Comparison of ENCODE assay signal across 21 cellular contexts in genomic region chr3:16839271-16840110, GRCh38. TPM values are rescaled to one million over a fixed set of nuclear protein-coding genes. Genes with fewer than 3 reads are reported as not detected.
DNase-seq lines count a peak whose midpoint lies in the region; ATAC-seq, FAIRE-seq and TF ChIP-seq lines count a peak whose summit lies in the region.
"Had no signal": no experiment of that assay in that cellular context is flagged by ENCODE, and none has a peak within 500 bp of the region (broad histone marks: within the 10 kb centered on the region; RNA-seq: fewer than 3 reads in every experiment).

No MANE protein-coding gene starts in this region.

- H3K4me3 Mint-ChIP-seq in Calu3 (ENCODE audit: low read depth, unreplicated experiment) = no peak overlapping the region
- H3K4me3 Mint-ChIP-seq: activated naive CD8-positive, alpha-beta T cell; HFFc6 had no signal

- FAIRE-seq in HepG2 (lab: Jason Lieb, UNC) (no peak), endothelial cell of umbilical vein (lab: Jason Lieb, UNC) (peak; percentile 90)
- FAIRE-seq: astrocyte, G401.6 had no signal

- DNase-seq in HepG2 (ENCODE audit: low spot score) (no peak), NCI-H524 treated with DMSO at 0.1 percent for 48 hours (lab: John Stamatoyannopoulos, UW) (peak; percentile 73), endothelial cell of umbilical vein (ENCODE audit: low read depth, low spot score) (peak; percentile 59), Calu3 (no peak), hypothalamus (lab: John Stamatoyannopoulos, UW) (no peak), NOMO-1 treated with dmso at 0.1 percent for 144 hours (lab: John Stamatoyannopoulos, UW; ENCODE audit: unreplicated experiment) (no peak)
- DNase-seq: activated CD8-positive, alpha-beta memory T cell treated with anti-CD3 and anti-CD28 coated beads, Interleukin-2, amount 50 U/mL, for 4 hours; cerebellar nuclear complex; HFFc6; hippocampal formation; NCI-H2081 treated with DMSO at 0.1 percent for 48 hours; stimulated activated CD4-positive, alpha-beta T cell treated with anti-CD3 and anti-CD28 coated beads, Interleukin-4, amount 100 ng/mL, for 24 hours; stimulated activated naive CD4-positive, alpha-beta T cell treated with Interleukin-2 at 50 U/mL for 16 hours had no signal

- dilution Hi-C loops in endothelial cell of umbilical vein (cut with MboI; ENCODE audit: extremely low pct_ligation_motif_present, low sequenced_read_pairs) = no loop called here

- intact Hi-C loops in HepG2 (cut with micrococcal nuclease; ENCODE audit: unreplicated experiment) = no loop called here
- intact Hi-C loops in endothelial cell of umbilical vein (cut with micrococcal nuclease) = loop anchor here (2.0 kb wide), 1 partner anchor 45 kb away; the partner anchor contains the start of gene PLCL2
- intact Hi-C loops in Calu3 (cut with micrococcal nuclease; ENCODE audit: unreplicated experiment) = no loop called here

- POLR2A ChIA-PET in HepG2 (lab: Yijun Ruan, JAX) (no interaction called here), endothelial cell of umbilical vein (lab: Charles Lee) (interaction anchor here (0.7 kb wide), 1 partner anchor 252 kb away, joined by 3 read pairs; no protein-coding TSS in a partner anchor)

- H3K9me3 ChIP-seq in liver (ENCODE audit: control insufficient read depth in 4 of 4, low read length in 3 of 4) = no peaks in the 10 kb centered on the region
- no peaks in the 10 kb centered on the region for H3K9me3 ChIP-seq in HepG2 (ENCODE audit: low read length)
- H3K9me3 ChIP-seq in endothelial cell of umbilical vein (replicated peaks; ENCODE audit: control insufficient read depth, insufficient read depth, low read length) = no peaks in the 10 kb centered on the region
- H3K9me3 ChIP-seq: thoracic aorta had no signal

- H3K4me1 Mint-ChIP-seq in Calu3 (ENCODE audit: low read depth, unreplicated experiment) = no peaks in the 10 kb centered on the region

- H3K4me2 ChIP-seq in HepG2 (ENCODE audit: low read depth, low read length) (no peak overlapping the region), endothelial cell of umbilical vein (ENCODE audit: insufficient read depth, low read length) (peak overlapping the region; percentile 77)

- no peak overlapping the region for H3K27ac Mint-ChIP-seq in Calu3 (ENCODE audit: unreplicated experiment)
- H3K27ac Mint-ChIP-seq: activated naive CD8-positive, alpha-beta T cell; activated T-helper 2 cell treated with anti-CD3 and anti-CD28 coated beads, Interferon-gamma antibody, Interleukin-2, Interleukin-4, amounts not matched to agents 10 μg/mL and 5 μg/mL and 100 μg/mL, durations not matched to agents 14 hours and 24 hours and 36 hours; HFFc6 had no signal

- in situ Hi-C loops in HepG2 (cut with HindIII; ENCODE audit: extremely low pct_ligation_motif_present, low pct_unique_long_range_greater_than_20kb) = no loop called here

- H3K27me3 Mint-ChIP-seq in Calu3 (ENCODE audit: unreplicated experiment) = no peaks in the 10 kb centered on the region
- H3K27me3 Mint-ChIP-seq: activated naive CD8-positive, alpha-beta T cell had no signal

- no peaks in the 10 kb centered on the region for H3K9me1 ChIP-seq in endothelial cell of umbilical vein (replicated peaks; ENCODE audit: control insufficient read depth, extremely low read depth, insufficient read depth, low read length)

- TF ChIP-seq CTCF in liver (IDR thresholded peaks at IDR 0.05; ENCODE audit: low read depth, low read length, missing input control) (no peak), HepG2 (CRISPR knock-in tag; IDR thresholded peaks at IDR 0.05) (no peak), endothelial cell of umbilical vein (IDR thresholded peaks at IDR 0.05; ENCODE audit: extremely low read depth in 1 of 2, insufficient read depth in 1 of 2, low read depth in 1 of 2, low read length in 2 of 2) (no peak), Calu3 (IDR thresholded peaks at IDR 0.05; ENCODE audit: unreplicated experiment) (no peak)

- BruUV-seq in HepG2 (replicated peaks; lab: Mats Ljungman, UMichigan) = no TSS peak
- no TSS peak for BruUV-seq in endothelial cell of umbilical vein (replicated peaks; lab: Mats Ljungman, UMichigan)
- BruUV-seq in Calu3 (replicated peaks; lab: Mats Ljungman, UMichigan) = no TSS peak

- TF ChIP-seq POLR2A in HepG2 (IDR thresholded peaks at IDR 0.05; ENCODE audit: insufficient read depth in 1 of 2, low read depth in 2 of 2, low read length in 2 of 2) (no peak), endothelial cell of umbilical vein (IDR thresholded peaks at IDR 0.05; ENCODE audit: low read depth, low read length) (no peak)

- H3K9me3 Mint-ChIP-seq in Calu3 (ENCODE audit: low read depth, unreplicated experiment) = no peaks in the 10 kb centered on the region
- H3K9me3 Mint-ChIP-seq: activated T-helper 2 cell treated with anti-CD3 and anti-CD28 coated beads, Interferon-gamma antibody, Interleukin-2, Interleukin-4, amounts not matched to agents 10 μg/mL and 5 μg/mL and 100 μg/mL, durations not matched to agents 14 hours and 24 hours and 36 hours; HFFc6 had no signal

- H2AFZ ChIP-seq in HepG2 (ENCODE audit: low read length) = no peak overlapping the region
- H2AFZ ChIP-seq in endothelial cell of umbilical vein (ENCODE audit: low read depth, low read length) = peak overlapping the region; percentile 33

- H4K20me1 ChIP-seq in HepG2 (ENCODE audit: insufficient read depth, low read length) (no peaks in the 10 kb centered on the region), endothelial cell of umbilical vein (replicated peaks; ENCODE audit: control insufficient read depth, extremely low read depth, insufficient read depth, low read length) (no peaks in the 10 kb centered on the region)

- TF ChIP-seq RAD21 in liver (IDR thresholded peaks at IDR 0.05) = no peak
- no peak for TF ChIP-seq RAD21 in HepG2 (CRISPR knock-in tag; IDR thresholded peaks at IDR 0.05)

- CTCF ChIA-PET in HepG2 (lab: Yijun Ruan, JAX; ENCODE audit: low intra/inter-chr PET ratio, low total read pairs) = no interaction called here
- CTCF ChIA-PET in endothelial cell of umbilical vein (lab: Charles Lee) = interaction anchor here (5.6 kb wide), 1 partner anchor 11 kb away, joined by 37 read pairs; no protein-coding TSS in a partner anchor
- CTCF ChIA-PET in Calu3 (lab: Charles Lee) = no interaction called here

- peaks cover 6 to 58% (median 29%) of the 10 kb centered on the region in 4 donors for H3K4me1 ChIP-seq in liver (ENCODE audit: control insufficient read depth in 4 of 4, insufficient read depth in 4 of 4, low read length in 3 of 4)
- no peaks in the 10 kb centered on the region for H3K4me1 ChIP-seq in HepG2 (ENCODE audit: insufficient read depth, low read length)
- peaks cover 23% of the 10 kb centered on the region for H3K4me1 ChIP-seq in endothelial cell of umbilical vein (ENCODE audit: control insufficient read depth, extremely low read depth, insufficient read depth, low read length)

- H3K79me2 ChIP-seq in HepG2 (ENCODE audit: insufficient read depth, low read length) (no peaks in the 10 kb centered on the region), endothelial cell of umbilical vein (ENCODE audit: control insufficient read depth, insufficient read depth, low read length) (no peaks in the 10 kb centered on the region)

- no peaks in the 10 kb centered on the region for H3K36me3 Mint-ChIP-seq in Calu3 (ENCODE audit: insufficient read depth, unreplicated experiment)
- H3K36me3 Mint-ChIP-seq: activated naive CD8-positive, alpha-beta T cell had no signal

- H3K27ac ChIP-seq in liver (ENCODE audit: low read depth in 1 of 2, low read length in 2 of 2) = peak overlapping the region; percentile 88 to 92
- no peak overlapping the region for H3K27ac ChIP-seq in HepG2 (ENCODE audit: extremely low read length, insufficient read depth, low read length)
- peak overlapping the region; percentile 36 for H3K27ac ChIP-seq in endothelial cell of umbilical vein (ENCODE audit: insufficient read depth, low read depth, low read length)
- H3K27ac ChIP-seq: thoracic aorta, VCaP had no signal

- H3K4me3 ChIP-seq in liver (ENCODE audit: low read depth in 1 of 3, low read length in 3 of 3) (no peak overlapping the region), HepG2 (replicated peaks in 1 of 3; ENCODE audit: insufficient read depth in 1 of 3, low read depth in 2 of 3, low read length in 3 of 3) (no peak overlapping the region), endothelial cell of umbilical vein (replicated peaks in 1 of 3; ENCODE audit: insufficient read depth in 1 of 3, low read depth in 1 of 3, low read length in 3 of 3) (no peak overlapping the region)
- H3K4me3 ChIP-seq: thoracic aorta had no signal

- peak overlapping the region in 1 of 2 donors; percentile 62 for H3K9ac ChIP-seq in liver (ENCODE audit: low read depth in 1 of 2, low read length in 2 of 2)
- no peak overlapping the region for H3K9ac ChIP-seq in HepG2 (ENCODE audit: insufficient read depth, low read depth, low read length)
- peak overlapping the region; percentile 0 for H3K9ac ChIP-seq in endothelial cell of umbilical vein (replicated peaks; ENCODE audit: extremely low read depth, insufficient read depth, low read length)

- TF ChIP-seq EP300 in HepG2 (IDR thresholded peaks at IDR 0.05; ENCODE audit: low read depth in 2 of 2, low read length in 2 of 2) (no peak), HepG2 (CRISPR knock-in tag; IDR thresholded peaks at IDR 0.05; ENCODE audit: borderline replicate concordance) (no peak)

- ATAC-seq in HepG2 = no peak
- ATAC-seq: Panc1 had no signal

- H3K27me3 ChIP-seq in liver (ENCODE audit: control insufficient read depth in 4 of 4, insufficient read depth in 4 of 4, low read length in 3 of 4) (no peaks in the 10 kb centered on the region), HepG2 (ENCODE audit: control insufficient read depth in 1 of 2, insufficient read depth in 2 of 2, low read length in 2 of 2) (peaks cover 0 to 11% of the 10 kb centered on the region in 2 experiments; a peak in 3 of 5 replicates), endothelial cell of umbilical vein (ENCODE audit: control insufficient read depth in 2 of 2, insufficient read depth in 2 of 2, low read length in 2 of 2) (no peaks in the 10 kb centered on the region)

- H3K36me3 ChIP-seq in liver (ENCODE audit: control insufficient read depth in 4 of 4, insufficient read depth in 3 of 4, low read depth in 1 of 4, low read length in 3 of 4) = no peaks in the 10 kb centered on the region
- no peaks in the 10 kb centered on the region for H3K36me3 ChIP-seq in HepG2 (replicated peaks in 1 of 2; ENCODE audit: control insufficient read depth in 1 of 2, insufficient read depth in 2 of 2, low read length in 2 of 2)
- H3K36me3 ChIP-seq in endothelial cell of umbilical vein (ENCODE audit: control insufficient read depth in 2 of 2, extremely low read depth in 1 of 2, insufficient read depth in 2 of 2, low read length in 2 of 2) = no peaks in the 10 kb centered on the region
- H3K36me3 ChIP-seq: thoracic aorta had no signal

- 80% methylated on average over 10 of the region's 10 CpGs for WGBS in liver
- WGBS in HepG2 (ENCODE audit: low lambda C conversion rate) = 24% methylated on average over 10 of the region's 10 CpGs

RNA-seq across cellular contexts. Expression of gene PLCL2, which starts 45.3 kb away (rescaled TPM):
- total RNA-seq in liver (10 to 100 TPM; 16.3 to 16.5 TPM), HepG2 (2016; rRNA removed; fragmentation: Illumina TruSeq; extraction: Trizol) (not detected in 2 replicates), endothelial cell of umbilical vein (9.6 and 10.7 TPM in 2 replicates), Calu3 (2022) (5.4 and 5.8 TPM in 2 replicates)
- polyA plus RNA-seq in liver (1 to 10 TPM; 1.5 to 2.6 TPM), HepG2 (2011; rRNA removed) (not detected in 2 replicates), endothelial cell of umbilical vein (1.5 and 2.3 TPM in 2 replicates)
- total RNA-seq in HepG2 (2016; cell fraction: cytosol; rRNA removed; fragmentation: Illumina TruSeq; extraction: Trizol; ENCODE audit: low read depth) = not detected in 2 replicates
- 0.04 TPM in 1 of 2 replicates, not detected in the other for total RNA-seq in HepG2 (2016; cell fraction: insoluble cytoplasmic fraction; rRNA removed; fragmentation: Illumina TruSeq; extraction: Trizol)
- not detected in 2 replicates for total RNA-seq in HepG2 (2016; cell fraction: membrane; rRNA removed; fragmentation: Illumina TruSeq; extraction: Trizol)
- total RNA-seq in HepG2 (2016; cell fraction: nucleus; rRNA removed; fragmentation: Illumina TruSeq; extraction: Trizol) = not detected in 2 replicates
- not detected in 2 replicates for polyA plus RNA-seq in HepG2 (2011; cell fraction: cytosol; rRNA removed)
- polyA plus RNA-seq in HepG2 (2011; cell fraction: nucleus; rRNA removed) = not detected in 2 replicates
- not detected in 2 replicates for polyA plus RNA-seq in HepG2 (2012)
- not detected in 2 replicates for polyA plus RNA-seq in HepG2 (2016; cell fraction: cytosol; fragmentation: Illumina TruSeq; extraction: Trizol; ENCODE audit: low read depth)
- not detected in 2 replicates for polyA plus RNA-seq in HepG2 (2016; cell fraction: insoluble cytoplasmic fraction; fragmentation: Illumina TruSeq; extraction: Trizol; ENCODE audit: low read depth)
- polyA plus RNA-seq in HepG2 (2016; cell fraction: membrane; fragmentation: Illumina TruSeq; extraction: Trizol; ENCODE audit: low read depth) = not detected in 2 replicates
- polyA plus RNA-seq in HepG2 (2016; cell fraction: nucleus; fragmentation: Illumina TruSeq; extraction: Trizol; ENCODE audit: insufficient read depth, low read depth) = not detected in 2 replicates
- polyA minus RNA-seq in HepG2 (2011; rRNA and poly(A)+ RNA removed; ENCODE audit: low replicate concordance) = 5.6 TPM in 1 of 2 replicates, not detected in the other
- not detected in 2 replicates for polyA minus RNA-seq in HepG2 (2011; cell fraction: cytosol; rRNA and poly(A)+ RNA removed)
- not detected in 2 replicates for polyA minus RNA-seq in HepG2 (2011; cell fraction: nucleus; rRNA and poly(A)+ RNA removed)
- polyA plus RNA-seq in endothelial cell of umbilical vein (2011; cell fraction: cytosol; rRNA removed) = 3.6 and 3.8 TPM in 2 replicates
- polyA plus RNA-seq in endothelial cell of umbilical vein (2011; cell fraction: nucleus; rRNA removed) = 5.1 and 6.0 TPM in 2 replicates
- polyA plus RNA-seq in endothelial cell of umbilical vein (2012) = 4.0 and 7.6 TPM in 2 replicates
- polyA minus RNA-seq in endothelial cell of umbilical vein = 8.6 and 9.4 TPM in 2 replicates
- 2.7 TPM for polyA minus RNA-seq in endothelial cell of umbilical vein (2011; cell fraction: cytosol; rRNA and poly(A)+ RNA removed)
- 19.2 and 26.5 TPM in 2 replicates for polyA minus RNA-seq in endothelial cell of umbilical vein (2011; cell fraction: nucleus; rRNA and poly(A)+ RNA removed)

Comparison
In these comparisons a context has a peak if more than half of its experiments do, and no peak if none do; other contexts are left out.
1. DNase-seq: peak in NCI-H524 treated with DMSO at 0.1 percent for 48 hours (single experiment) and endothelial cell of umbilical vein (single experiment); none in HepG2 (single experiment), Calu3 (single experiment), hypothalamus (0 of 51) and NOMO-1 treated with dmso at 0.1 percent for 144 hours (single experiment).